Comparison of ENCODE assay signal across 35 cellular contexts in the genomic region with DNA sequence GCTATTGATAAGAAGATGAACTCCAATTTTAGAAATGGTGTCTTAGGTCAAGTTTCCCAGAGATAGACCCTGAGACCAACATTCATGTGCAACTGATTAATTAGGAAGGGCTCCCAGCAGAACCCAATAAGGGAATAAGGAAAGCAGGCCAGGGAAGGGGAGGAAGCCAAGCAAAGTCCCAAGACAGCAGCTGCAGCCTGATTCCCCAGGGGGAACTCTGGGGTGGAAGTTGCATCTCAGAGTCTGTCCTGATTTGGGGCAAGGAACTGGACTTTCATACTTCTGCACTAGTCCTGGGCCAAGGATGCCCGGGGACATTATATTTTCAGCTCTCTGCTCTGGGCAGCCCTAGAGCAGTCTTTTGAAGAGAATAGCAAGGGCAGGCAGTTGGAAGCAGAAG.
"Had no signal": no experiment of that assay in that cellular context is flagged by ENCODE, and none has a peak within 500 bp of the region (broad histone marks: within the 10 kb centered on the region; RNA-seq: fewer than 3 reads in every experiment).

No MANE protein-coding gene starts in this region.

- H3K27me3 Mint-ChIP-seq: activated CD8-positive, alpha-beta T cell treated with anti-CD3 and anti-CD28 coated beads for 36 hours had no signal

- H3K36me3 Mint-ChIP-seq: activated naive CD8-positive, alpha-beta T cell treated with anti-CD3 and anti-CD28 coated beads for 36 hours; IgD-negative memory B cell had no signal

- H3K4me1 Mint-ChIP-seq: activated B cell treated with CpG ODN at 0.5 μM for 24 hours; activated naive CD8-positive, alpha-beta T cell treated with anti-CD3 and anti-CD28 coated beads for 36 hours; IgD-negative memory B cell had no signal

- H3K4me3 ChIP-seq: Peyer's patch had no signal

- H3K9me3 Mint-ChIP-seq: activated B cell treated with CpG ODN at 0.5 μM for 24 hours; activated CD8-positive, alpha-beta T cell treated with anti-CD3 and anti-CD28 coated beads for 36 hours; activated naive CD8-positive, alpha-beta T cell treated with anti-CD3 and anti-CD28 coated beads for 36 hours; activated T-helper 17 cell treated with anti-CD3 and anti-CD28 coated beads, Interleukin-2, amount 50 U/mL, for 72 hours had no signal

- H3K27ac Mint-ChIP-seq: activated B cell treated with CpG ODN at 0.5 μM for 24 hours; activated CD8-positive, alpha-beta T cell treated with anti-CD3 and anti-CD28 coated beads for 36 hours; activated naive CD8-positive, alpha-beta T cell treated with anti-CD3 and anti-CD28 coated beads for 36 hours; activated T-cell treated with anti-CD3 and anti-CD28 coated beads, Interleukin-2, amount 50 U/mL, for 72 hours; activated T-helper 17 cell treated with anti-CD3 and anti-CD28 coated beads, Interleukin-2, amount 50 U/mL, for 72 hours; IgD-negative memory B cell had no signal

- H3K27me3 ChIP-seq: brain microvascular endothelial cell, Peyer's patch had no signal

- H3K9me3 ChIP-seq: Peyer's patch had no signal

- H3K36me3 ChIP-seq: brain microvascular endothelial cell, Peyer's patch had no signal

- ATAC-seq: activated CD8-positive, alpha-beta T cell treated with anti-CD3 and anti-CD28 coated beads for 36 hours; PC-3 had no signal

- H3K4me3 Mint-ChIP-seq: activated B cell treated with CpG ODN at 0.5 μM for 24 hours; activated CD8-positive, alpha-beta T cell treated with anti-CD3 and anti-CD28 coated beads for 36 hours; activated naive CD8-positive, alpha-beta T cell treated with anti-CD3 and anti-CD28 coated beads for 36 hours; activated T-cell treated with anti-CD3 and anti-CD28 coated beads, Interleukin-2, amount 50 U/mL, for 72 hours; activated T-helper 17 cell treated with anti-CD3 and anti-CD28 coated beads, Interleukin-2, amount 50 U/mL, for 72 hours; IgD-negative memory B cell had no signal

- H3K4me1 ChIP-seq: Peyer's patch had no signal

- DNase-seq: activated B cell treated with CpG ODN at 0.5 μM for 24 hours; activated CD4-positive, alpha-beta T cell treated with anti-CD3 and anti-CD28 coated beads for 4 hours; activated CD4-positive, CD25-positive, alpha-beta regulatory T cell treated with anti-CD3 and anti-CD28 coated beads, Interleukin-2, amount 50 U/mL, for 72 hours; activated CD8-positive, alpha-beta T cell treated with anti-CD3 and anti-CD28 coated beads for 36 hours; activated effector memory CD4-positive, alpha-beta T cell treated with anti-CD3 and anti-CD28 coated beads, Interleukin-2, amount 50 U/mL, for 16 hours; activated naive CD4-positive, alpha-beta T cell; activated naive CD4-positive, alpha-beta T cell treated with anti-CD3 and anti-CD28 coated beads, Interleukin-2, amount 50 U/mL, for 16 hours; activated naive CD8-positive, alpha-beta T cell treated with anti-CD3 and anti-CD28 coated beads for 36 hours; activated T-cell treated with anti-CD3 and anti-CD28 coated beads, Interleukin-2, amount 50 U/mL, for 1 hour; amniotic stem cell; aorta; brain microvascular endothelial cell; Karpas-422; KBM-7; MM.1S; MV-4-11; NCI-H1092; NCI-H1436 treated with DMSO at 0.1 percent for 48 hours; NCI-H1694 treated with DMSO at 0.1 percent for 48 hours; NCI-H2029; NCI-H2171; NCI-H510A; NCI-H526; NCI-H748 treated with DMSO at 0.1 percent for 48 hours; NK-92 treated with Interleukin-12 subunit alpha and Interleukin-12 subunit beta, amount 100 ng/mL, for 24 hours; PC-3; Peyer's patch; RPMI8226; SW 1271; T-helper 1 cell; T-helper 9 cell had no signal

- H3K27ac ChIP-seq: brain microvascular endothelial cell, Peyer's patch, VCaP had no signal
